Comparison of ENCODE assay signal across 17 cellular contexts in genomic region chr3:3628676-3629328, GRCh38.
DNase-seq lines count a peak whose midpoint lies in the region; ATAC-seq lines count a peak whose summit lies in the region.
"Had no signal": no experiment of that assay in that cellular context is flagged by ENCODE, and none has a peak within 500 bp of the region (broad histone marks: within the 10 kb centered on the region; RNA-seq: fewer than 3 reads in every experiment).

No MANE protein-coding gene starts in this region.

- ATAC-seq in GM18873 (IDR thresholded peaks at IDR 0.05; ENCODE audit: low FRiP score, unreplicated experiment) (peak; percentile 64), GM21619 (IDR thresholded peaks at IDR 0.05; ENCODE audit: unreplicated experiment) (peak; percentile 88), HG03095 (IDR thresholded peaks at IDR 0.05; ENCODE audit: unreplicated experiment) (peak; percentile 72), HG03575 (IDR thresholded peaks at IDR 0.05; ENCODE audit: extremely low read depth, insufficient number of reproducible peaks, low FRiP score, unreplicated experiment) (peak; percentile 67)
- ATAC-seq in activated naive CD4-positive, alpha-beta T cell treated with anti-CD3 and anti-CD28 coated beads, Interleukin-2, amount 50 U/mL, for 72 hours, result no peak
- ATAC-seq: effector memory CD8-positive, alpha-beta T cell; naive thymus-derived CD8-positive, alpha-beta T cell; psoas muscle had no signal

- H3K27ac Mint-ChIP-seq in activated naive CD4-positive, alpha-beta T cell treated with anti-CD3 and anti-CD28 coated beads, Interleukin-2, amount 50 U/mL, for 72 hours, result no peak overlapping the region
- H3K27ac Mint-ChIP-seq: activated B cell treated with CpG ODN at 0.5 μM for 24 hours; activated naive CD8-positive, alpha-beta T cell treated with anti-CD3 and anti-CD28 coated beads for 36 hours; B cell; effector memory CD8-positive, alpha-beta T cell; naive thymus-derived CD8-positive, alpha-beta T cell had no signal

- DNase-seq in activated naive CD4-positive, alpha-beta T cell treated with anti-CD3 and anti-CD28 coated beads, Interleukin-2, amount 50 U/mL, for 72 hours (ENCODE audit: low spot score in 2 of 2), result no peak
- DNase-seq in OCI-M1 (lab: John Stamatoyannopoulos, UW), result no peak
- no peak for DNase-seq in activated gamma-delta T cell treated with Interleukin-2 at 50 U/mL for 16 hours
- no peak for DNase-seq in NCI-H2107 treated with DMSO at 0.1 percent for 48 hours (lab: John Stamatoyannopoulos, UW; ENCODE audit: unreplicated experiment)
- DNase-seq: activated B cell treated with CpG ODN at 0.5 μM for 24 hours; activated naive CD8-positive, alpha-beta T cell treated with anti-CD3 and anti-CD28 coated beads for 36 hours; effector memory CD8-positive, alpha-beta T cell; Karpas-422; naive thymus-derived CD8-positive, alpha-beta T cell; NCI-H1436 treated with DMSO at 0.1 percent for 48 hours; NCI-H446 treated with DMSO at 0.1 percent for 48 hours; psoas muscle had no signal

- H3K36me3 Mint-ChIP-seq in activated naive CD4-positive, alpha-beta T cell treated with anti-CD3 and anti-CD28 coated beads, Interleukin-2, amount 50 U/mL, for 72 hours, result no peaks in the 10 kb centered on the region
- H3K36me3 Mint-ChIP-seq: activated naive CD8-positive, alpha-beta T cell treated with anti-CD3 and anti-CD28 coated beads for 36 hours; naive thymus-derived CD8-positive, alpha-beta T cell had no signal

- H3K9me3 Mint-ChIP-seq in activated naive CD4-positive, alpha-beta T cell treated with anti-CD3 and anti-CD28 coated beads, Interleukin-2, amount 50 U/mL, for 72 hours, result peaks cover 0 to 8% of the 10 kb centered on the region in 2 donors
- H3K9me3 Mint-ChIP-seq: activated naive CD8-positive, alpha-beta T cell treated with anti-CD3 and anti-CD28 coated beads for 36 hours had no signal

Comparison
In these comparisons a context has a peak if more than half of its experiments do, and no peak if none do; other contexts are left out.
1. ATAC-seq: peak in GM18873 (single experiment), GM21619 (single experiment), HG03095 (single experiment) and HG03575 (single experiment); none in activated naive CD4-positive, alpha-beta T cell treated with anti-CD3 and anti-CD28 coated beads, Interleukin-2, amount 50 U/mL, for 72 hours (0 of 2).